In the genomic region with DNA sequence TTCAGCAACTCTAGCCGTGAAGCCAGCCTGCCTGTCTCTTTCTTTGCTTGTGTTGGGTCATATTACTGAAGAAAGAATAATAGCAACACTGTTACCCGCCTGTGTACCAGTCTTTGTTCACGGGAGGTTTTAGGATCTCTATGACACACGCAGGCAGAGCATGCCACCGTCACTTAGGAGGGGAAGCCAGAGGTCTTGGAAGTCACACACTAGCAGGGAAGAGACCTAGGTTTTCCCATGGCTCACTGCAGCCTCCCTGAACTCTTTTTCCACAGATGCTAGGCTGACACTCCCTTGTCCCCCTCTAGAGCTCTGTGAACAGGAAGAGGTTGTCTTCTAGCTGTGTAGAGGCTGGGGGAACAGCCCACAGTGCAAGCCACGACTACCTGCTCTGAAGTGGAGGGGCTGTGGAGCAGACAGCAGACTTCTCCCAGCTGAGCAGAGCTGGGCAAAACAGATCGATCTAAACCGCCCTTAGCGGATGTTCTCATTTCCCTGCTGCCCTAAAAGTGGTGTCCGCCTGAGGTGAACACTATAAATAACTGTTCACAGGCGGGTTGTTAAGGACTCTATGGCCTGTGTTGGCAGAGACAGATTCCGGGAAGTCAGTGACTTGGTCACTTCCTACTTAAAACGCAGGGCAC, we compare ENCODE assay signal across 8 cellular contexts.
A peak's percentile ranks its signal among the peaks of the same experiment; 100 is the strongest.
DNase-seq lines count a peak whose midpoint lies in the region; ATAC-seq and TF ChIP-seq lines count a peak whose summit lies in the region.

No MANE protein-coding gene starts in this region.

- H3K4me3 Mint-ChIP-seq in activated CD8-positive, alpha-beta T cell treated with anti-CD3 and anti-CD28 coated beads, Interleukin-2, amount 10 ng/mL, durations not matched to agents 7 days and 5 days: peak overlapping the region; percentile 49
- no peak overlapping the region for H3K4me3 Mint-ChIP-seq in MCF 10A (ENCODE audit: unreplicated experiment)

- H3K9ac ChIP-seq in subcutaneous abdominal adipose tissue (ENCODE audit: low read length in 5 of 5): peak overlapping the region in 2 of 5 donors; percentile 17 to 44

- no peaks in the 10 kb centered on the region for H3K36me3 ChIP-seq in left lung
- no peaks in the 10 kb centered on the region for H3K36me3 ChIP-seq in subcutaneous abdominal adipose tissue (ENCODE audit: control insufficient read depth in 5 of 5, insufficient read depth in 5 of 5, low read length in 5 of 5)

- H3K4me1 ChIP-seq in left lung (peaks cover 14 to 69% of the 10 kb centered on the region in 2 donors), subcutaneous abdominal adipose tissue (ENCODE audit: control insufficient read depth in 5 of 5, insufficient read depth in 5 of 5, low read length in 5 of 5) (peaks cover 10 to 50% (median 25%) of the 10 kb centered on the region in 5 donors)

- H3K27ac Mint-ChIP-seq in activated CD8-positive, alpha-beta T cell treated with anti-CD3 and anti-CD28 coated beads, Interleukin-2, amount 10 ng/mL, durations not matched to agents 7 days and 5 days: peak overlapping the region; percentile 89
- H3K27ac Mint-ChIP-seq in MCF 10A (ENCODE audit: low read depth, unreplicated experiment): no peak overlapping the region

- H3K27me3 ChIP-seq in left lung (no peaks in the 10 kb centered on the region), subcutaneous abdominal adipose tissue (ENCODE audit: control insufficient read depth in 5 of 5, insufficient read depth in 4 of 5, low read length in 5 of 5) (no peaks in the 10 kb centered on the region)

- peaks cover 57% of the 10 kb centered on the region for H3K4me1 Mint-ChIP-seq in activated CD8-positive, alpha-beta T cell treated with anti-CD3 and anti-CD28 coated beads, Interleukin-2, amount 10 ng/mL, durations not matched to agents 7 days and 5 days (ENCODE audit: low read depth)
- H3K4me1 Mint-ChIP-seq in MCF 10A (ENCODE audit: insufficient read depth, unreplicated experiment): peaks cover 7% of the 10 kb centered on the region

- H3K27me3 Mint-ChIP-seq in activated CD8-positive, alpha-beta T cell treated with anti-CD3 and anti-CD28 coated beads, Interleukin-2, amount 10 ng/mL, durations not matched to agents 7 days and 5 days (ENCODE audit: low read depth): no peaks in the 10 kb centered on the region
- H3K27me3 Mint-ChIP-seq in MCF 10A (ENCODE audit: insufficient read depth, unreplicated experiment): peaks cover 35% of the 10 kb centered on the region

- H3K9me3 ChIP-seq in left lung: no peaks in the 10 kb centered on the region
- no peaks in the 10 kb centered on the region for H3K9me3 ChIP-seq in subcutaneous abdominal adipose tissue (ENCODE audit: control insufficient read depth in 5 of 5, low read length in 5 of 5)

- intact Hi-C loops in left lung (cut with DNase I): no loop called here
- intact Hi-C loops in MCF 10A (cut with micrococcal nuclease): no loop called here

- ATAC-seq in activated CD8-positive, alpha-beta T cell treated with anti-CD3 and anti-CD28 coated beads, Interleukin-2, amount 10 ng/mL, durations not matched to agents 7 days and 5 days: peak; percentile 98
- ATAC-seq in left lung: peak; percentile 77

- POLR2A ChIA-PET in activated CD8-positive, alpha-beta T cell treated with anti-CD3 and anti-CD28 coated beads, Interleukin-2, amount 10 ng/mL, durations not matched to agents 7 days and 5 days (lab: Charles Lee): interaction anchor here (0.5 to 1.2 kb wide), 4 partner anchors 11 to 570 kb away, joined by 3 to 4 read pairs (median 4); no protein-coding TSS in a partner anchor
- POLR2A ChIA-PET in MCF 10A (lab: Yijun Ruan, JAX): no interaction called here

- BruUV-seq in MCF 10A (replicated peaks; lab: Mats Ljungman, UMichigan): no TSS peak

- TF ChIP-seq CTCF in left lung (IDR thresholded peaks at IDR 0.05) (no peak), MCF 10A (IDR thresholded peaks at IDR 0.05; ENCODE audit: unreplicated experiment) (no peak)

- no peak overlapping the region for H3K4me3 ChIP-seq in left lung
- peak overlapping the region in 2 of 5 donors; percentile 16 to 19 for H3K4me3 ChIP-seq in subcutaneous abdominal adipose tissue (ENCODE audit: low read depth in 1 of 5, low read length in 5 of 5)

- no peaks in the 10 kb centered on the region for H3K36me3 Mint-ChIP-seq in activated CD8-positive, alpha-beta T cell treated with anti-CD3 and anti-CD28 coated beads, Interleukin-2, amount 10 ng/mL, durations not matched to agents 7 days and 5 days (ENCODE audit: low read depth)
- no peaks in the 10 kb centered on the region for H3K36me3 Mint-ChIP-seq in MCF 10A (ENCODE audit: insufficient read depth, unreplicated experiment)

- H3K27ac ChIP-seq in left lung (peak overlapping the region; percentile 55 to 81), subcutaneous abdominal adipose tissue (ENCODE audit: low read depth, low read length) (peak overlapping the region; percentile 70)

- no peaks in the 10 kb centered on the region for H3K9me3 Mint-ChIP-seq in activated CD8-positive, alpha-beta T cell treated with anti-CD3 and anti-CD28 coated beads, Interleukin-2, amount 10 ng/mL, durations not matched to agents 7 days and 5 days (ENCODE audit: insufficient read depth)
- H3K9me3 Mint-ChIP-seq in MCF 10A (ENCODE audit: unreplicated experiment): no peaks in the 10 kb centered on the region

- CTCF ChIA-PET in activated CD8-positive, alpha-beta T cell treated with anti-CD3 and anti-CD28 coated beads, Interleukin-2, amount 10 ng/mL, durations not matched to agents 7 days and 5 days (lab: Charles Lee): interaction anchor here (0.9 kb wide), 1 partner anchor 289 kb away, joined by 4 read pairs; no protein-coding TSS in a partner anchor
- CTCF ChIA-PET in MCF 10A (lab: Yijun Ruan, JAX): interaction anchor here (0.6 to 1.0 kb wide), 2 partner anchors 14 to 399 kb away, joined by 4 read pairs; no protein-coding TSS in a partner anchor

- peak; percentile 72 for DNase-seq in NCI-H2107 treated with DMSO at 0.1 percent for 48 hours (lab: John Stamatoyannopoulos, UW; ENCODE audit: unreplicated experiment)
- no peak for DNase-seq in NCI-H2107 (lab: John Stamatoyannopoulos, UW)
- DNase-seq in activated CD8-positive, alpha-beta T cell treated with anti-CD3 and anti-CD28 coated beads, Interleukin-2, amount 10 ng/mL, durations not matched to agents 7 days and 5 days: peak; percentile 86
- no peak for DNase-seq in left lung
- DNase-seq in MCF 10A (ENCODE audit: unreplicated experiment): no peak
- DNase-seq in hepatic stellate cell (ENCODE audit: low spot score): no peak
- DNase-seq in NCI-H526 treated with DMSO at 0.1 percent for 48 hours (lab: John Stamatoyannopoulos, UW): no peak

Comparison
In these comparisons a context has a peak if more than half of its experiments do, and no peak if none do; other contexts are left out.
1. DNase-seq: peak in NCI-H2107 treated with DMSO at 0.1 percent for 48 hours (single experiment) and activated CD8-positive, alpha-beta T cell treated with anti-CD3 and anti-CD28 coated beads, Interleukin-2, amount 10 ng/mL, durations not matched to agents 7 days and 5 days (single experiment); none in NCI-H2107 (single experiment), left lung (0 of 2), MCF 10A (single experiment), hepatic stellate cell (single experiment) and NCI-H526 treated with DMSO at 0.1 percent for 48 hours (single experiment).